10 cellular contexts compared by ENCODE assay signal in genomic region chr5:20678814-20679298, GRCh38.
A peak's percentile ranks its signal among the peaks of the same experiment; 100 is the strongest.
DNase-seq lines count a peak whose midpoint lies in the region; ATAC-seq and TF ChIP-seq lines count a peak whose summit lies in the region.
"Had no signal": no experiment of that assay in that cellular context is flagged by ENCODE, and none has a peak within 500 bp of the region (broad histone marks: within the 10 kb centered on the region; RNA-seq: fewer than 3 reads in every experiment).

No MANE protein-coding gene starts in this region.

- TF ChIP-seq CTCF in AG04450 (IDR thresholded peaks at IDR 0.05; ENCODE audit: low read depth, low read length) (no peak), HEK293 (tag by site-specific recombination; IDR thresholded peaks at IDR 0.05) (no peak), RWPE2 (IDR thresholded peaks at IDR 0.05; ENCODE audit: poor library complexity, severe bottlenecking) (no peak), fibroblast of mammary gland (conservative IDR thresholded peaks at IDR 0.05; ENCODE audit: control insufficient read depth, insufficient read depth, low read depth, low read length) (no peak), mucosa of descending colon (IDR thresholded peaks at IDR 0.05) (no peak)

- no peaks in the 10 kb centered on the region for H3K4me1 ChIP-seq in HEK293 (ENCODE audit: control insufficient read depth, insufficient read depth, low read length)
- H3K4me1 ChIP-seq in RWPE2 (ENCODE audit: insufficient read depth, poor library complexity, severe bottlenecking), result peaks cover 32% of the 10 kb centered on the region
- no peaks in the 10 kb centered on the region for H3K4me1 ChIP-seq in mucosa of descending colon (ENCODE audit: low read depth)

- no peaks in the 10 kb centered on the region for H3K9me3 ChIP-seq in AG04450 (ENCODE audit: control insufficient read depth, insufficient read depth, low read length)
- H3K9me3 ChIP-seq in HEK293 (ENCODE audit: control insufficient read depth, insufficient read depth, low read depth, low read length), result no peaks in the 10 kb centered on the region
- no peaks in the 10 kb centered on the region for H3K9me3 ChIP-seq in RWPE2 (ENCODE audit: severe bottlenecking)
- peaks cover 31% of the 10 kb centered on the region for H3K9me3 ChIP-seq in mucosa of descending colon
- H3K9me3 ChIP-seq: thoracic aorta had no signal

- ATAC-seq in RWPE2 (ENCODE audit: low read depth), result peak; percentile 98
- no peak for ATAC-seq in HG02798 (IDR thresholded peaks at IDR 0.05; ENCODE audit: poor library complexity, unreplicated experiment)
- no peak for ATAC-seq in mucosa of descending colon
- no peak for ATAC-seq in left colon

- intact Hi-C loops in mucosa of descending colon (cut with DNase I, micrococcal nuclease), result no loop called here
- intact Hi-C loops in left colon (cut with DNase I, micrococcal nuclease), result no loop called here

- DNase-seq in AG04450 (ENCODE audit: low read depth, low spot score) (peak; percentile 41), RWPE2 (ENCODE audit: low spot score) (peak; percentile 81), fibroblast of mammary gland (ENCODE audit: low read depth) (peak; percentile 93), mucosa of descending colon (no peak), left colon (no peak)
- DNase-seq in stimulated activated CD4-positive, alpha-beta T cell treated with anti-CD3 and anti-CD28 coated beads, Interleukin-2, amount 100 ng/mL, for 48 hours, result no peak
- DNase-seq: NCI-H1436 had no signal

- POLR2A ChIA-PET in AG04450 (lab: Yijun Ruan, JAX), result no interaction called here
- POLR2A ChIA-PET in HEK293 (lab: Yijun Ruan, JAX), result no interaction called here

- H3K36me3 ChIP-seq in HEK293 (ENCODE audit: control insufficient read depth in 2 of 2, insufficient read depth in 1 of 2, low read length in 2 of 2), result no peaks in the 10 kb centered on the region
- H3K36me3 ChIP-seq in RWPE2 (ENCODE audit: low read depth), result no peaks in the 10 kb centered on the region
- H3K36me3 ChIP-seq in mucosa of descending colon (ENCODE audit: low read depth), result no peaks in the 10 kb centered on the region
- H3K36me3 ChIP-seq: thoracic aorta had no signal

- CTCF ChIA-PET in AG04450 (lab: Charles Lee) (no interaction called here), HEK293 (lab: Yijun Ruan, JAX) (no interaction called here)

- H3K4me3 ChIP-seq in AG04450 (ENCODE audit: low read depth, low read length) (no peak overlapping the region), HEK293 (ENCODE audit: low read depth, low read length) (no peak overlapping the region), RWPE2 (ENCODE audit: severe bottlenecking) (no peak overlapping the region), fibroblast of mammary gland (ENCODE audit: control insufficient read depth, low read depth, low read length) (no peak overlapping the region), mucosa of descending colon (no peak overlapping the region)
- H3K4me3 ChIP-seq: thoracic aorta had no signal

- no peaks in the 10 kb centered on the region for H3K27me3 ChIP-seq in AG04450 (ENCODE audit: control insufficient read depth, insufficient read depth, low read length)
- H3K27me3 ChIP-seq in RWPE2 (ENCODE audit: insufficient read depth, poor library complexity, severe bottlenecking), result no peaks in the 10 kb centered on the region

- H3K27ac ChIP-seq in AG04450 (ENCODE audit: low read depth, low read length) (peak overlapping the region; percentile 41), HEK293 (ENCODE audit: extremely low read depth, low read depth, low read length) (no peak overlapping the region), RWPE2 (ENCODE audit: poor library complexity, severe bottlenecking) (peak overlapping the region; percentile 80)
- H3K27ac ChIP-seq: thoracic aorta had no signal

TF ChIP-seq in HEK293, 187 proteins besides CTCF, POLR2A, EP300 and RAD21 (continues in another document):
- TF ChIP-seq ZNF701 (tag by site-specific recombination; IDR thresholded peaks at IDR 0.05) (no peak), ZNF571 (tag by site-specific recombination; IDR thresholded peaks at IDR 0.05) (no peak), KLF17 (tag by site-specific recombination; IDR thresholded peaks at IDR 0.05) (no peak), YY1 (tag by site-specific recombination; IDR thresholded peaks at IDR 0.05) (no peak), KLF10 (tag by site-specific recombination; IDR thresholded peaks at IDR 0.05) (no peak), ZNF518A (tag by site-specific recombination; conservative IDR thresholded peaks at IDR 0.05; ENCODE audit: low read depth) (0 out of 2 replicates have a peak, but pooled peaks have one; percentile 21), ZNF433 (tag by site-specific recombination; IDR thresholded peaks at IDR 0.05; ENCODE audit: low read depth) (no peak), ZNF350 (tag by site-specific recombination; IDR thresholded peaks at IDR 0.05) (no peak), ZNF792 (tag by site-specific recombination; IDR thresholded peaks at IDR 0.05) (no peak), ZNF76 (tag by site-specific recombination; IDR thresholded peaks at IDR 0.05; ENCODE audit: borderline replicate concordance, low read depth) (no peak), KLF7 (tag by site-specific recombination; IDR thresholded peaks at IDR 0.05; ENCODE audit: borderline replicate concordance) (no peak), ZNF596 (tag by site-specific recombination; IDR thresholded peaks at IDR 0.05) (no peak), SETDB1 (IDR thresholded peaks at IDR 0.05; ENCODE audit: insufficient read length, low read length) (peak; percentile 45), ZNF664 (tag by site-specific recombination; IDR thresholded peaks at IDR 0.05) (no peak), KLF8 (tag by site-specific recombination; IDR thresholded peaks at IDR 0.05) (no peak), ZNF114 (tag by site-specific recombination; IDR thresholded peaks at IDR 0.05) (no peak), ZNF280C (tag by site-specific recombination; IDR thresholded peaks at IDR 0.05) (no peak), RBAK (tag by site-specific recombination; IDR thresholded peaks at IDR 0.05) (no peak)

Comparison
In these comparisons a context has a peak if more than half of its experiments do, and no peak if none do; other contexts are left out.
1. DNase-seq: peak in AG04450 (single experiment), RWPE2 (single experiment) and fibroblast of mammary gland (single experiment); none in mucosa of descending colon (0 of 3), stimulated activated CD4-positive, alpha-beta T cell treated with anti-CD3 and anti-CD28 coated beads, Interleukin-2, amount 100 ng/mL, for 48 hours (0 of 2) and left colon (0 of 2).